In the genomic region with DNA sequence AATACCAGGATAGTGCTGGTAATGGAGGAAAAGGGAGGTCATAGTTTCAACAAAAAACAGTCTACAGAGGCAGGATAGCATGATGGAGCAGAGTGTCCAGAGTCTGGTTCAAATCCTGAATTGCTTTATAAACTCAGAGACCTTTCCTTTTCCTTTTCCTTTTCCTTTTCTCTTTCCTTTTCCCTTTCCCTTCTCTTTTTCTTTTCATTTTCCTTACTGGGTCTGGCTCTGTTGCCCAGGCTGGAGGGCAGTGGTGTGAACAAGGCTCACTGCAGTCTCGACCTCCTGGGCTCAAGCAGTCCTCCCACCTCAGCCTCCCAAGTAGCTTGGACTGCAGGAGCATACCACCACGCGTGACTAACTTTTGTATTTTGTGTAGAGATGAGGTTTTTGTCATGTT, we compare ENCODE assay signal across 22 cellular contexts. TPM values are rescaled to one million over a fixed set of nuclear protein-coding genes. Genes with fewer than 3 reads are reported as not detected.
A peak's percentile ranks its signal among the peaks of the same experiment; 100 is the strongest.
DNase-seq lines count a peak whose midpoint lies in the region; ATAC-seq, FAIRE-seq and TF ChIP-seq lines count a peak whose summit lies in the region.
"Had no signal": no experiment of that assay in that cellular context is flagged by ENCODE, and none has a peak within 500 bp of the region (broad histone marks: within the 10 kb centered on the region; RNA-seq: fewer than 3 reads in every experiment).

No MANE protein-coding gene starts in this region.

- intact Hi-C loops in activated naive CD4-positive, alpha-beta T cell treated with anti-CD3 and anti-CD28 coated beads for 36 hours (cut with micrococcal nuclease), result no loop called here
- intact Hi-C loops in natural killer cell (cut with micrococcal nuclease), result no loop called here

- H3K4me2 ChIP-seq in trophoblast cell (ENCODE audit: low read length), result no peak overlapping the region
- H3K4me2 ChIP-seq: GM23338 had no signal

- H3K23ac ChIP-seq in trophoblast cell (ENCODE audit: low read length), result no peak overlapping the region

- H3K27ac Mint-ChIP-seq in activated naive CD4-positive, alpha-beta T cell treated with anti-CD3 and anti-CD28 coated beads for 36 hours, result peak overlapping the region; percentile 33
- H3K27ac Mint-ChIP-seq in natural killer cell, result peak overlapping the region; percentile 7 to 13
- peak overlapping the region in 1 of 2 donors; percentile 36 for H3K27ac Mint-ChIP-seq in natural killer cell treated with Interleukin-12 subunit alpha and Interleukin-12 subunit beta and Interleukin-15 and Interleukin-18, amount 100 ng/mL, for 72 hours
- H3K27ac Mint-ChIP-seq in activated CD8-positive, alpha-beta memory T cell treated with anti-CD3 and anti-CD28 coated beads, Interleukin-2, amount 10 ng/mL, durations not matched to agents 7 days and 5 days, result no peak overlapping the region
- H3K27ac Mint-ChIP-seq: CD4-positive, alpha-beta T cell; GM23338; HFFc6; IgD-negative memory B cell had no signal

- H2AK5ac ChIP-seq in trophoblast cell (ENCODE audit: low read length), result no peak overlapping the region

- peak overlapping the region; percentile 62 for H4K12ac ChIP-seq in trophoblast cell (ENCODE audit: low read depth, low read length)

- H2BK120ac ChIP-seq in trophoblast cell (ENCODE audit: insufficient read depth, low read length, poor library complexity), result no peak overlapping the region

- no CpG with 5 or more reads among the region's 3 CpGs for WGBS in trophoblast cell (ENCODE audit: extremely low coverage, insufficient coverage, insufficient read length)

- H3K4me1 Mint-ChIP-seq in activated naive CD4-positive, alpha-beta T cell treated with anti-CD3 and anti-CD28 coated beads for 36 hours (ENCODE audit: low read depth), result peaks cover 2% of the 10 kb centered on the region
- H3K4me1 Mint-ChIP-seq in natural killer cell, result peaks cover 6 to 20% of the 10 kb centered on the region in 2 donors
- H3K4me1 Mint-ChIP-seq in natural killer cell treated with Interleukin-12 subunit alpha and Interleukin-12 subunit beta and Interleukin-15 and Interleukin-18, amount 100 ng/mL, for 72 hours (ENCODE audit: low read depth in 2 of 2), result peaks cover 20 to 30% of the 10 kb centered on the region in 2 donors
- H3K4me1 Mint-ChIP-seq in activated CD8-positive, alpha-beta memory T cell treated with anti-CD3 and anti-CD28 coated beads, Interleukin-2, amount 10 ng/mL, durations not matched to agents 7 days and 5 days, result peaks cover 16% of the 10 kb centered on the region
- H3K4me1 Mint-ChIP-seq: GM23338 had no signal

- CTCF ChIA-PET in activated naive CD4-positive, alpha-beta T cell treated with anti-CD3 and anti-CD28 coated beads for 36 hours (lab: Charles Lee), result no interaction called here
- CTCF ChIA-PET in activated CD8-positive, alpha-beta memory T cell treated with anti-CD3 and anti-CD28 coated beads, Interleukin-2, amount 10 ng/mL, durations not matched to agents 7 days and 5 days (lab: Charles Lee), result interaction anchor here (1.3 kb wide), 1 partner anchor 326 kb away, joined by 3 read pairs; no protein-coding TSS in a partner anchor

- H2AFZ ChIP-seq in trophoblast cell (ENCODE audit: insufficient read depth, low read length, poor library complexity), result no peak overlapping the region
- H2AFZ ChIP-seq: GM23338 had no signal

- H2BK5ac ChIP-seq in trophoblast cell (ENCODE audit: low read depth, low read length, poor library complexity), result peak overlapping the region; percentile 31

- FAIRE-seq in bronchial epithelial cell (lab: Jason Lieb, UNC), result peak; percentile 43
- FAIRE-seq: D721Med, G401.6, GM12891, H54, HTR-8/SVneo had no signal

- H3K27ac ChIP-seq in trophoblast cell (ENCODE audit: low read depth, low read length), result no peak overlapping the region

- no peaks in the 10 kb centered on the region for H3K9me3 Mint-ChIP-seq in activated naive CD4-positive, alpha-beta T cell treated with anti-CD3 and anti-CD28 coated beads for 36 hours
- no peaks in the 10 kb centered on the region for H3K9me3 Mint-ChIP-seq in natural killer cell
- no peaks in the 10 kb centered on the region for H3K9me3 Mint-ChIP-seq in natural killer cell treated with Interleukin-12 subunit alpha and Interleukin-12 subunit beta and Interleukin-15 and Interleukin-18, amount 100 ng/mL, for 72 hours
- H3K9me3 Mint-ChIP-seq in activated CD8-positive, alpha-beta memory T cell treated with anti-CD3 and anti-CD28 coated beads, Interleukin-2, amount 10 ng/mL, durations not matched to agents 7 days and 5 days (ENCODE audit: low read depth), result no peaks in the 10 kb centered on the region
- H3K9me3 Mint-ChIP-seq: CD4-positive, alpha-beta T cell; GM23338; HFFc6; IgD-negative memory B cell had no signal

- H3K14ac ChIP-seq in trophoblast cell (ENCODE audit: low read length), result no peak overlapping the region

- ATAC-seq in natural killer cell (no peak), HG02884 (IDR thresholded peaks at IDR 0.05; ENCODE audit: unreplicated experiment) (no peak)
- no peak for ATAC-seq in natural killer cell treated with Interleukin-12 subunit alpha and Interleukin-12 subunit beta and Interleukin-15 and Interleukin-18, amount 100 ng/mL, for 72 hours
- ATAC-seq in activated CD8-positive, alpha-beta memory T cell treated with anti-CD3 and anti-CD28 coated beads, Interleukin-2, amount 10 ng/mL, durations not matched to agents 7 days and 5 days, result no peak
- ATAC-seq: GM23338 had no signal

- H3K4ac ChIP-seq in trophoblast cell (ENCODE audit: low read depth, low read length), result no peak overlapping the region

- no peak overlapping the region for H3K4me3 Mint-ChIP-seq in activated naive CD4-positive, alpha-beta T cell treated with anti-CD3 and anti-CD28 coated beads for 36 hours
- no peak overlapping the region for H3K4me3 Mint-ChIP-seq in natural killer cell
- no peak overlapping the region for H3K4me3 Mint-ChIP-seq in natural killer cell treated with Interleukin-12 subunit alpha and Interleukin-12 subunit beta and Interleukin-15 and Interleukin-18, amount 100 ng/mL, for 72 hours
- H3K4me3 Mint-ChIP-seq in activated CD8-positive, alpha-beta memory T cell treated with anti-CD3 and anti-CD28 coated beads, Interleukin-2, amount 10 ng/mL, durations not matched to agents 7 days and 5 days, result no peak overlapping the region
- H3K4me3 Mint-ChIP-seq: CD4-positive, alpha-beta T cell; GM23338; HFFc6; IgD-negative memory B cell had no signal

- no peak overlapping the region for H3K4me3 ChIP-seq in bronchial epithelial cell (ENCODE audit: low read depth, low read length)
- no peak overlapping the region for H3K4me3 ChIP-seq in trophoblast cell (ENCODE audit: low read depth, low read length)
- H3K4me3 ChIP-seq: GM23338 had no signal

- H3K27me3 Mint-ChIP-seq in activated naive CD4-positive, alpha-beta T cell treated with anti-CD3 and anti-CD28 coated beads for 36 hours (ENCODE audit: low read depth), result no peaks in the 10 kb centered on the region
- no peaks in the 10 kb centered on the region for H3K27me3 Mint-ChIP-seq in natural killer cell (ENCODE audit: low read depth in 2 of 2)
- H3K27me3 Mint-ChIP-seq in natural killer cell treated with Interleukin-12 subunit alpha and Interleukin-12 subunit beta and Interleukin-15 and Interleukin-18, amount 100 ng/mL, for 72 hours, result no peaks in the 10 kb centered on the region
- no peaks in the 10 kb centered on the region for H3K27me3 Mint-ChIP-seq in activated CD8-positive, alpha-beta memory T cell treated with anti-CD3 and anti-CD28 coated beads, Interleukin-2, amount 10 ng/mL, durations not matched to agents 7 days and 5 days
- H3K27me3 Mint-ChIP-seq: CD4-positive, alpha-beta T cell; IgD-negative memory B cell had no signal

- H4K91ac ChIP-seq in trophoblast cell (ENCODE audit: low read depth, low read length), result no peak overlapping the region

- H4K8ac ChIP-seq in trophoblast cell (ENCODE audit: low read depth, low read length), result no peak overlapping the region

- no peak overlapping the region for H2BK12ac ChIP-seq in trophoblast cell (ENCODE audit: low read length)

- TF ChIP-seq CTCF in natural killer cell (IDR thresholded peaks at IDR 0.05), result no peak
- no peak for TF ChIP-seq CTCF in bronchial epithelial cell (IDR thresholded peaks at IDR 0.05; ENCODE audit: insufficient read depth, low read length, severe bottlenecking)

- H3K36me3 Mint-ChIP-seq in activated naive CD4-positive, alpha-beta T cell treated with anti-CD3 and anti-CD28 coated beads for 36 hours (ENCODE audit: low read depth), result peaks cover 13% of the 10 kb centered on the region
- peaks cover 8% of the 10 kb centered on the region for H3K36me3 Mint-ChIP-seq in natural killer cell
- H3K36me3 Mint-ChIP-seq in natural killer cell treated with Interleukin-12 subunit alpha and Interleukin-12 subunit beta and Interleukin-15 and Interleukin-18, amount 100 ng/mL, for 72 hours, result peaks cover 26% of the 10 kb centered on the region
- H3K36me3 Mint-ChIP-seq in activated CD8-positive, alpha-beta memory T cell treated with anti-CD3 and anti-CD28 coated beads, Interleukin-2, amount 10 ng/mL, durations not matched to agents 7 days and 5 days, result peaks cover 39% of the 10 kb centered on the region

- no peak overlapping the region for H3K9ac ChIP-seq in trophoblast cell (ENCODE audit: low read length)

- no peak overlapping the region for H3K18ac ChIP-seq in trophoblast cell (ENCODE audit: low read length)

- no peak for DNase-seq in activated naive CD4-positive, alpha-beta T cell treated with anti-CD3 and anti-CD28 coated beads for 36 hours
- no peak for DNase-seq in activated naive CD4-positive, alpha-beta T cell treated with Interleukin-2 at 50 U/mL for 16 hours
- DNase-seq in natural killer cell, result no peak
- DNase-seq in natural killer cell treated with Interleukin-12 subunit alpha and Interleukin-12 subunit beta and Interleukin-15 and Interleukin-18, amount 100 ng/mL, for 72 hours (ENCODE audit: low spot score), result no peak
- no peak for DNase-seq in bronchial epithelial cell (ENCODE audit: low read depth)
- DNase-seq in trophoblast cell, result no peak
- no peak for DNase-seq in activated CD8-positive, alpha-beta memory T cell treated with anti-CD3 and anti-CD28 coated beads, Interleukin-2, amount 10 ng/mL, durations not matched to agents 7 days and 5 days
- DNase-seq: BE2C; C1 segment of cervical spinal cord; Caco-2; CD4-positive, alpha-beta T cell; HCEC 1CT; HFFc6 had no signal

- no peaks in the 10 kb centered on the region for H3K79me1 ChIP-seq in trophoblast cell (ENCODE audit: low read length)

- H3K4me1 ChIP-seq in trophoblast cell (ENCODE audit: control insufficient read depth in 1 of 2, insufficient read depth in 2 of 2, low read length in 2 of 2), result no peaks in the 10 kb centered on the region
- H3K4me1 ChIP-seq: Caco-2 had no signal

- no peaks in the 10 kb centered on the region for H3K9me3 ChIP-seq in trophoblast cell (ENCODE audit: insufficient read depth, low read depth, low read length)
- H3K9me3 ChIP-seq: BE2C, Caco-2 had no signal

- H3K79me2 ChIP-seq in trophoblast cell (ENCODE audit: control insufficient read depth, insufficient read depth, low read length, poor library complexity), result peaks cover 6% of the 10 kb centered on the region

- no peaks in the 10 kb centered on the region for H3K27me3 ChIP-seq in bronchial epithelial cell (ENCODE audit: control insufficient read depth, insufficient read depth, low read length)
- no peaks in the 10 kb centered on the region for H3K27me3 ChIP-seq in trophoblast cell (ENCODE audit: insufficient read depth, low read length)
- H3K27me3 ChIP-seq: BE2C had no signal

- peaks cover 3% of the 10 kb centered on the region for H3K36me3 ChIP-seq in bronchial epithelial cell (ENCODE audit: control insufficient read depth, insufficient read depth, low read length)
- peaks cover 15 to 17% of the 10 kb centered on the region in 2 experiments for H3K36me3 ChIP-seq in trophoblast cell (ENCODE audit: control insufficient read depth in 1 of 2, insufficient read depth in 2 of 2, low read length in 2 of 2)

RNA-seq across cellular contexts. Expression of a gene that starts 31.7 kb away (rescaled TPM):
- total RNA-seq in activated naive CD4-positive, alpha-beta T cell treated with anti-CD3 and anti-CD28 coated beads for 36 hours, result 10 to 100 TPM; 49.7 to 52.8 TPM
- total RNA-seq in natural killer cell (10 to 100 TPM; 73.6 to 85.3 (median 80.1) TPM), bronchial epithelial cell (44.0 and 57.0 TPM in 2 replicates)
- total RNA-seq in natural killer cell treated with Interleukin-12 subunit alpha and Interleukin-12 subunit beta and Interleukin-15 and Interleukin-18, amount 100 ng/mL, for 72 hours, result 100 to 1,000 TPM in 1 of 2 donors, 10 to 100 TPM in 1; 91.5 to 101 TPM
- 38.9 and 40.7 TPM in 2 replicates for polyA plus RNA-seq in trophoblast cell (2013)
- total RNA-seq in activated CD8-positive, alpha-beta memory T cell treated with anti-CD3 and anti-CD28 coated beads, Interleukin-2, amount 10 ng/mL, durations not matched to agents 7 days and 5 days, result 10 to 100 TPM; 57.2 to 63.8 TPM

RNA-seq across cellular contexts. Expression of a gene that starts 47.6 kb away (rescaled TPM):
- total RNA-seq in activated naive CD4-positive, alpha-beta T cell treated with anti-CD3 and anti-CD28 coated beads for 36 hours, result not detected
- total RNA-seq in natural killer cell (not detected), bronchial epithelial cell (not detected in 2 replicates)
- not detected for total RNA-seq in natural killer cell treated with Interleukin-12 subunit alpha and Interleukin-12 subunit beta and Interleukin-15 and Interleukin-18, amount 100 ng/mL, for 72 hours
- 1.5 and 1.7 TPM in 2 replicates for polyA plus RNA-seq in trophoblast cell (2013)
- not detected for total RNA-seq in activated CD8-positive, alpha-beta memory T cell treated with anti-CD3 and anti-CD28 coated beads, Interleukin-2, amount 10 ng/mL, durations not matched to agents 7 days and 5 days
- total RNA-seq: A172; CD4-positive, alpha-beta T cell; GM23338; HFFc6 had no signal
